14 cellular contexts compared by ENCODE assay signal in the genomic region with DNA sequence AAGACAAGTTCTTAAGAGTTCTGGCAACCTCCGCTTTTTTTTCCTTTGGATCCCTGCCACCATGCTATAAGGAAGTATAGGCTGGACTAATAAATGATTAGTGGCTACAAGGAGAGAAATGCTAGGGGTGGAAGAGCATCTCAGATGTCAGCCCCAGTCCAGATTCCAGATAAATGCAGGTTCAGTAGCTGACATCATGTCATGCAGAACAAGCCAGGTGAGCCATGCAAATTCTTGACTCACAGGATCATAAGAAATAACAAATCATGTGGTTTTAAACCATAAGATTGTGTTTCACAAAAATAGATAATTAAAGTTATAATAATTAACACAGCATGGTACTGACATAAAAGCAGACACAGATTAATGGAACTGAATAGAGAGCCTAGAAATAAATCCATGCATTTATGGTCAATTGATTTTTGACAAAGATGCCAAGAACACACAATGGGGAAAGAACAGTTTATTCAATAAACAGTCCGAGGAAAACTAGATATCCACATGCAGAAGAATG.
DNase-seq lines count a peak whose midpoint lies in the region; ATAC-seq and TF ChIP-seq lines count a peak whose summit lies in the region.
"Had no signal": no experiment of that assay in that cellular context is flagged by ENCODE, and none has a peak within 500 bp of the region (broad histone marks: within the 10 kb centered on the region; RNA-seq: fewer than 3 reads in every experiment).

No MANE protein-coding gene starts in this region.

- no peaks in the 10 kb centered on the region for H3K9me2 ChIP-seq in SK-N-SH

- ATAC-seq in SK-N-SH treated with all-trans-retinoic acid at 6 μM for 48 hours: no peak
- no peak for ATAC-seq in lower lobe of right lung
- ATAC-seq in HG03135 (IDR thresholded peaks at IDR 0.05; ENCODE audit: unreplicated experiment): no peak
- ATAC-seq: A549 had no signal

- H3F3A ChIP-seq in SK-N-SH (replicated peaks; ENCODE audit: insufficient read depth): no peaks in the 10 kb centered on the region

- no peak overlapping the region for H2AFZ ChIP-seq in SK-N-SH (ENCODE audit: low read depth)

- WGBS in SK-N-SH (ENCODE audit: low lambda C conversion rate): 53% methylated on average over 2 of the region's 2 CpGs

- intact Hi-C loops in lower lobe of right lung (cut with DNase I): no loop called here

- H3K4me1 ChIP-seq in SK-N-SH (ENCODE audit: control insufficient read depth in 1 of 2, insufficient read depth in 2 of 2, low read depth in 1 of 2, low read length in 1 of 2): no peaks in the 10 kb centered on the region
- H3K4me1 ChIP-seq in lower lobe of right lung: no peaks in the 10 kb centered on the region
- H3K4me1 ChIP-seq: A549, Peyer's patch had no signal

- POLR2A ChIA-PET in SK-N-SH (lab: Yijun Ruan, JAX): no interaction called here

- H3K4me2 ChIP-seq in SK-N-SH: no peak overlapping the region
- H3K4me2 ChIP-seq: A549 had no signal

- H3K27ac ChIP-seq in SK-N-SH (ENCODE audit: low read depth in 2 of 2, low read length in 1 of 2): no peak overlapping the region
- no peak overlapping the region for H3K27ac ChIP-seq in lower lobe of right lung
- H3K27ac ChIP-seq: A549, Peyer's patch had no signal

- CTCF ChIA-PET in SK-N-SH (lab: Yijun Ruan, JAX): interaction anchor here (0.9 to 1.3 kb wide), 3 partner anchors 14 to 198 kb away, joined by 3 read pairs; no protein-coding TSS in a partner anchor

- no peak overlapping the region for H3K9ac ChIP-seq in SK-N-SH

- no peak for TF ChIP-seq RAD21 in SK-N-SH (IDR thresholded peaks at IDR 0.05; ENCODE audit: low read length)

- H3K4me3 ChIP-seq in SK-N-SH (ENCODE audit: low read depth in 2 of 2, low read length in 1 of 2): no peak overlapping the region
- no peak overlapping the region for H3K4me3 ChIP-seq in lower lobe of right lung
- H3K4me3 ChIP-seq: A549, Peyer's patch had no signal

- no peaks in the 10 kb centered on the region for H3K79me2 ChIP-seq in SK-N-SH (ENCODE audit: insufficient read depth)

- TF ChIP-seq CTCF in SK-N-SH (IDR thresholded peaks at IDR 0.05) (no peak), GM10266 (IDR thresholded peaks at IDR 0.05; ENCODE audit: control insufficient read depth, insufficient read depth, low read depth, missing control alignments) (no peak), lower lobe of right lung (IDR thresholded peaks at IDR 0.05) (no peak)

- TF ChIP-seq EP300 in SK-N-SH (IDR thresholded peaks at IDR 0.05; ENCODE audit: borderline replicate concordance in 1 of 2, low read depth in 1 of 2, low read length in 1 of 2): no peak

- H3K36me3 ChIP-seq in SK-N-SH (replicated peaks in 1 of 2; ENCODE audit: control insufficient read depth in 1 of 2, insufficient read depth in 2 of 2, low read length in 1 of 2): no peaks in the 10 kb centered on the region
- H3K36me3 ChIP-seq in lower lobe of right lung: no peaks in the 10 kb centered on the region
- H3K36me3 ChIP-seq: Peyer's patch had no signal

- DNase-seq in SK-N-SH: no peak
- peak; percentile 73 for DNase-seq in NCI-H146 treated with DMSO at 0.1 percent for 48 hours (lab: John Stamatoyannopoulos, UW; ENCODE audit: unreplicated experiment)
- peak; percentile 90 for DNase-seq in NCI-H748 (lab: John Stamatoyannopoulos, UW; ENCODE audit: unreplicated experiment)
- DNase-seq in GM10266 (ENCODE audit: extremely low spot score): no peak
- no peak for DNase-seq in lower lobe of right lung
- DNase-seq: DMS53, Karpas-422, NCI-H1930, NCI-H510A treated with DMSO at 0.1 percent for 48 hours, Peyer's patch, T-helper 1 cell had no signal

- H4K20me1 ChIP-seq in SK-N-SH (ENCODE audit: insufficient read depth): no peaks in the 10 kb centered on the region

- H3K27me3 ChIP-seq in SK-N-SH (ENCODE audit: insufficient read depth) (no peaks in the 10 kb centered on the region), lower lobe of right lung (ENCODE audit: low read depth) (no peaks in the 10 kb centered on the region)
- H3K27me3 ChIP-seq: Peyer's patch had no signal

- no peaks in the 10 kb centered on the region for H3K9me3 ChIP-seq in SK-N-SH
- no peaks in the 10 kb centered on the region for H3K9me3 ChIP-seq in lower lobe of right lung
- H3K9me3 ChIP-seq: A549, Peyer's patch had no signal

TF ChIP-seq in SK-N-SH, 30 proteins besides CTCF, POLR2A, EP300 and RAD21:
- TF ChIP-seq GATA2 (CRISPR knock-in tag; IDR thresholded peaks at IDR 0.05) (peak; percentile 27; the same call in 1 of the 2 replicates), MXI1 (IDR thresholded peaks at IDR 0.05; ENCODE audit: low read depth, low read length) (no peak)
TF ChIP-seq in SK-N-SH: peak in this region for 1.

TF ChIP-seq in SK-N-SH treated with all-trans-retinoic acid at 6 μM for 48 hours, 23 proteins besides CTCF, POLR2A, EP300 and RAD21:
- TF ChIP-seq ZNF8 (CRISPR knock-in tag; IDR thresholded peaks at IDR 0.05) (no peak), ZC3H10 (CRISPR knock-in tag; IDR thresholded peaks at IDR 0.05) (no peak), CSDC2 (CRISPR knock-in tag; IDR thresholded peaks at IDR 0.05) (no peak), ZFP3 (CRISPR knock-in tag; IDR thresholded peaks at IDR 0.05) (no peak), ZNF565 (CRISPR knock-in tag; conservative IDR thresholded peaks at IDR 0.05; ENCODE audit: low read depth) (no peak), TCF4 (CRISPR knock-in tag; IDR thresholded peaks at IDR 0.05; ENCODE audit: borderline replicate concordance) (no peak), PPARA (CRISPR knock-in tag; IDR thresholded peaks at IDR 0.05; ENCODE audit: borderline replicate concordance) (no peak), ARNTL (CRISPR knock-in tag; IDR thresholded peaks at IDR 0.05; ENCODE audit: borderline replicate concordance, low read depth) (no peak), SNAI2 (CRISPR knock-in tag; IDR thresholded peaks at IDR 0.05) (no peak), ESRRG (CRISPR knock-in tag; IDR thresholded peaks at IDR 0.05) (no peak), TOX (CRISPR knock-in tag; IDR thresholded peaks at IDR 0.05; ENCODE audit: borderline replicate concordance) (no peak), RARB (CRISPR knock-in tag; IDR thresholded peaks at IDR 0.05) (no peak)
- TF ChIP-seq, protein P1, sequence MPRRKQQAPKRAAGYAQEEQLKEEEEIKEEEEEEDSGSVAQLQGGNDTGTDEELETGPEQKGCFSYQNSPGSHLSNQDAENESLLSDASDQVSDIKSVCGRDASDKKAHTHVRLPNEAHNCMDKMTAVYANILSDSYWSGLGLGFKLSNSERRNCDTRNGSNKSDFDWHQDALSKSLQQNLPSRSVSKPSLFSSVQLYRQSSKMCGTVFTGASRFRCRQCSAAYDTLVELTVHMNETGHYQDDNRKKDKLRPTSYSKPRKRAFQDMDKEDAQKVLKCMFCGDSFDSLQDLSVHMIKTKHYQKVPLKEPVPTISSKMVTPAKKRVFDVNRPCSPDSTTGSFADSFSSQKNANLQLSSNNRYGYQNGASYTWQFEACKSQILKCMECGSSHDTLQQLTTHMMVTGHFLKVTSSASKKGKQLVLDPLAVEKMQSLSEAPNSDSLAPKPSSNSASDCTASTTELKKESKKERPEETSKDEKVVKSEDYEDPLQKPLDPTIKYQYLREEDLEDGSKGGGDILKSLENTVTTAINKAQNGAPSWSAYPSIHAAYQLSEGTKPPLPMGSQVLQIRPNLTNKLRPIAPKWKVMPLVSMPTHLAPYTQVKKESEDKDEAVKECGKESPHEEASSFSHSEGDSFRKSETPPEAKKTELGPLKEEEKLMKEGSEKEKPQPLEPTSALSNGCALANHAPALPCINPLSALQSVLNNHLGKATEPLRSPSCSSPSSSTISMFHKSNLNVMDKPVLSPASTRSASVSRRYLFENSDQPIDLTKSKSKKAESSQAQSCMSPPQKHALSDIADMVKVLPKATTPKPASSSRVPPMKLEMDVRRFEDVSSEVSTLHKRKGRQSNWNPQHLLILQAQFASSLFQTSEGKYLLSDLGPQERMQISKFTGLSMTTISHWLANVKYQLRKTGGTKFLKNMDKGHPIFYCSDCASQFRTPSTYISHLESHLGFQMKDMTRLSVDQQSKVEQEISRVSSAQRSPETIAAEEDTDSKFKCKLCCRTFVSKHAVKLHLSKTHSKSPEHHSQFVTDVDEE (CRISPR knock-in tag; IDR thresholded peaks at IDR 0.05): no peak
- TF ChIP-seq, protein P2, sequence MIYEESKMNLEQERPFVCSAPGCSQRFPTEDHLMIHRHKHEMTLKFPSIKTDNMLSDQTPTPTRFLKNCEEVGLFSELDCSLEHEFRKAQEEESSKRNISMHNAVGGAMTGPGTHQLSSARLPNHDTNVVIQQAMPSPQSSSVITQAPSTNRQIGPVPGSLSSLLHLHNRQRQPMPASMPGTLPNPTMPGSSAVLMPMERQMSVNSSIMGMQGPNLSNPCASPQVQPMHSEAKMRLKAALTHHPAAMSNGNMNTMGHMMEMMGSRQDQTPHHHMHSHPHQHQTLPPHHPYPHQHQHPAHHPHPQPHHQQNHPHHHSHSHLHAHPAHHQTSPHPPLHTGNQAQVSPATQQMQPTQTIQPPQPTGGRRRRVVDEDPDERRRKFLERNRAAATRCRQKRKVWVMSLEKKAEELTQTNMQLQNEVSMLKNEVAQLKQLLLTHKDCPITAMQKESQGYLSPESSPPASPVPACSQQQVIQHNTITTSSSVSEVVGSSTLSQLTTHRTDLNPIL (CRISPR knock-in tag; IDR thresholded peaks at IDR 0.05; ENCODE audit: low read depth): no peak

Comparison
In these comparisons a context has a peak if more than half of its experiments do, and no peak if none do; other contexts are left out.
1. DNase-seq: peak in NCI-H146 treated with DMSO at 0.1 percent for 48 hours (single experiment) and NCI-H748 (single experiment); none in SK-N-SH (single experiment), GM10266 (single experiment) and lower lobe of right lung (single experiment).